ENCODE assay signal across 13 cellular contexts in the genomic region with DNA sequence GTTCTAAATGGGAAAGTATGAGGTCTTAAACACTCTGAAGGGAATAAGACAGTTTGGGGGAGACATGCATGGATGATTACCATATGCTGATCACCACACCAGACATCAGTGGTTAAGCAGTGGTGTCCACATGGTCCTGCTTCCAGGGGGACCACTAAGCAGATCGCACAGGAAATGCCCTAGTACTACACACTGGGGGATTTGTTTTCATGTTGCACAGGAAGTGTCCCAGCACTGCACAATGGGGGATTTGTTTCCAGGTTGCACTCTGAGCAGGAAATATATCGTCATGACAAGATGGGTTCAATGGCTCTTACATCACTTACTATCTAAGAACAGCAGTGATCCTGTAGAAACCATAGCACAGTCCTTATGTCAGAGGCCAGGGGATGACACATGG.
DNase-seq lines count a peak whose midpoint lies in the region; ATAC-seq and TF ChIP-seq lines count a peak whose summit lies in the region.
"Had no signal": no experiment of that assay in that cellular context is flagged by ENCODE, and none has a peak within 500 bp of the region (broad histone marks: within the 10 kb centered on the region; RNA-seq: fewer than 3 reads in every experiment).

No MANE protein-coding gene starts in this region.

- peaks cover 0 to 19% (median 11%) of the 10 kb centered on the region in 4 donors for H3K4me1 Mint-ChIP-seq in CD4-positive, CD25-positive, alpha-beta regulatory T cell
- no peaks in the 10 kb centered on the region for H3K4me1 Mint-ChIP-seq in endodermal cell
- H3K4me1 Mint-ChIP-seq: memory B cell had no signal

- no peaks in the 10 kb centered on the region for H3K27me3 Mint-ChIP-seq in CD4-positive, CD25-positive, alpha-beta regulatory T cell
- H3K27me3 Mint-ChIP-seq in endodermal cell (ENCODE audit: insufficient read depth), result peaks cover 7% of the 10 kb centered on the region
- H3K27me3 Mint-ChIP-seq: memory B cell, T-cell had no signal

- peak overlapping the region; percentile 86; the same call in 1 of the 2 replicates for H2AFZ ChIP-seq in OCI-LY3 (ENCODE audit: low read depth, low read length)

- no peak for ATAC-seq in CD4-positive, CD25-positive, alpha-beta regulatory T cell (ENCODE audit: low read depth in 2 of 2)
- ATAC-seq: T-cell had no signal

- H3K4me1 ChIP-seq in CD4-positive, CD25-positive, alpha-beta regulatory T cell (ENCODE audit: control insufficient read depth, insufficient read depth, low read length, poor library complexity, severe bottlenecking), result no peaks in the 10 kb centered on the region
- H3K4me1 ChIP-seq in OCI-LY3 (ENCODE audit: low read length), result peaks cover 11% of the 10 kb centered on the region
- H3K4me1 ChIP-seq in endodermal cell (ENCODE audit: control insufficient read depth, insufficient read depth, low read length), result no peaks in the 10 kb centered on the region

- no peaks in the 10 kb centered on the region for H4K20me1 ChIP-seq in OCI-LY3 (ENCODE audit: insufficient read depth, low read length)

- no peak for TF ChIP-seq CTCF in OCI-LY3 (IDR thresholded peaks at IDR 0.05; ENCODE audit: low read depth, low read length)
- TF ChIP-seq CTCF in endodermal cell (conservative IDR thresholded peaks at IDR 0.05), result no peak

- no peak overlapping the region for H3K27ac ChIP-seq in CD4-positive, CD25-positive, alpha-beta regulatory T cell (ENCODE audit: insufficient read depth, low read length, poor library complexity, severe bottlenecking)
- H3K27ac ChIP-seq in OCI-LY3 (ENCODE audit: low read length), result no peak overlapping the region
- no peak overlapping the region for H3K27ac ChIP-seq in endodermal cell (ENCODE audit: low read depth, low read length)

- H3K9me3 Mint-ChIP-seq in CD4-positive, CD25-positive, alpha-beta regulatory T cell, result peaks cover 0 to 2% (median 0%) of the 10 kb centered on the region in 7 donors
- peaks cover 6% of the 10 kb centered on the region for H3K9me3 Mint-ChIP-seq in endodermal cell

- H3K27me3 ChIP-seq in CD4-positive, CD25-positive, alpha-beta regulatory T cell (ENCODE audit: control insufficient read depth, insufficient read depth, low read length), result no peaks in the 10 kb centered on the region
- no peaks in the 10 kb centered on the region for H3K27me3 ChIP-seq in OCI-LY3 (ENCODE audit: low read depth, low read length)
- H3K27me3 ChIP-seq in endodermal cell (ENCODE audit: control insufficient read depth, insufficient read depth, low read length, poor library complexity, severe bottlenecking), result no peaks in the 10 kb centered on the region

- peaks cover 6% of the 10 kb centered on the region for H3K36me3 Mint-ChIP-seq in CD4-positive, CD25-positive, alpha-beta regulatory T cell
- H3K36me3 Mint-ChIP-seq in endodermal cell (ENCODE audit: low read depth), result no peaks in the 10 kb centered on the region
- H3K36me3 Mint-ChIP-seq: memory B cell, T-cell had no signal

- no peak overlapping the region for H3K4me3 Mint-ChIP-seq in CD4-positive, CD25-positive, alpha-beta regulatory T cell
- H3K4me3 Mint-ChIP-seq in endodermal cell, result no peak overlapping the region
- H3K4me3 Mint-ChIP-seq: memory B cell, T-cell had no signal

- H3K9me3 ChIP-seq in CD4-positive, CD25-positive, alpha-beta regulatory T cell (ENCODE audit: control insufficient read depth in 2 of 2, low read length in 2 of 2), result no peaks in the 10 kb centered on the region
- peaks cover 10% of the 10 kb centered on the region; the same call in 1 of the 2 replicates for H3K9me3 ChIP-seq in OCI-LY3 (ENCODE audit: insufficient read depth, low read length)
- H3K9me3 ChIP-seq in endodermal cell (ENCODE audit: control insufficient read depth, low read length), result peaks cover 4% of the 10 kb centered on the region

- H3K36me3 ChIP-seq in CD4-positive, CD25-positive, alpha-beta regulatory T cell (ENCODE audit: control insufficient read depth, insufficient read depth, low read length), result no peaks in the 10 kb centered on the region
- H3K36me3 ChIP-seq in OCI-LY3 (replicated peaks; ENCODE audit: low read depth, low read length), result peaks cover 12% of the 10 kb centered on the region
- no peaks in the 10 kb centered on the region for H3K36me3 ChIP-seq in endodermal cell (ENCODE audit: control insufficient read depth, insufficient read depth, low read length)

- H3K4me3 ChIP-seq in CD4-positive, CD25-positive, alpha-beta regulatory T cell (ENCODE audit: low read depth, low read length), result no peak overlapping the region
- H3K4me3 ChIP-seq in OCI-LY3 (ENCODE audit: low read length) (peak overlapping the region; percentile 14; the same call in 1 of the 2 replicates), endodermal cell (ENCODE audit: low read length) (no peak overlapping the region)

- 0 out of 2 replicates have a peak overlapping the region, but pooled peaks have one; percentile 6 for H3K4me2 ChIP-seq in OCI-LY3 (ENCODE audit: low read length)

- H3K9ac ChIP-seq in OCI-LY3 (ENCODE audit: low read length) (no peak overlapping the region), endodermal cell (ENCODE audit: extremely low read depth, low read length, poor library complexity, severe bottlenecking) (no peak overlapping the region)

- WGBS in endodermal cell (ENCODE audit: insufficient coverage in 1 of 2, insufficient read length in 1 of 2), 2 experiments, result 58 to 69% methylated on average over 2 of the region's 2 CpGs

- no peaks in the 10 kb centered on the region for H3K79me2 ChIP-seq in OCI-LY3 (ENCODE audit: low read length)

- peak; percentile 28 for DNase-seq in NCI-H748 (lab: John Stamatoyannopoulos, UW; ENCODE audit: unreplicated experiment)
- DNase-seq in NCI-H748 treated with DMSO at 0.1 percent for 48 hours (lab: John Stamatoyannopoulos, UW), result no peak
- DNase-seq in CD4-positive, CD25-positive, alpha-beta regulatory T cell, result peak in 1 of 3 donors; percentile 47
- peak; percentile 57 for DNase-seq in endodermal cell
- no peak for DNase-seq in cerebellar nuclear complex (lab: John Stamatoyannopoulos, UW)
- no peak for DNase-seq in NCI-H1930 (lab: John Stamatoyannopoulos, UW)
- no peak for DNase-seq in NCI-H187 (lab: John Stamatoyannopoulos, UW)
- DNase-seq: KG1, NCI-H2081, small intestine had no signal

- peak overlapping the region in 2 of 3 donors; percentile 43 to 76 for H3K27ac Mint-ChIP-seq in CD4-positive, CD25-positive, alpha-beta regulatory T cell
- no peak overlapping the region for H3K27ac Mint-ChIP-seq in endodermal cell
- H3K27ac Mint-ChIP-seq: memory B cell, T-cell had no signal

Comparison
In these comparisons a context has a peak if more than half of its experiments do, and no peak if none do; other contexts are left out.
1. DNase-seq: peak in NCI-H748 (single experiment) and endodermal cell (single experiment); none in NCI-H748 treated with DMSO at 0.1 percent for 48 hours (single experiment), cerebellar nuclear complex (0 of 2), NCI-H1930 (0 of 2) and NCI-H187 (0 of 2).